Comparison of ENCODE assay signal across 30 cellular contexts in genomic region chr11:35566885-35567284, GRCh38. TPM values are rescaled to one million over a fixed set of nuclear protein-coding genes. Genes with fewer than 3 reads are reported as not detected.
"Had no signal": no experiment of that assay in that cellular context is flagged by ENCODE, and none has a peak within 500 bp of the region (broad histone marks: within the 10 kb centered on the region; RNA-seq: fewer than 3 reads in every experiment).

No MANE protein-coding gene starts in this region.

- H3K4me3 Mint-ChIP-seq: dendritic cell treated with granulocyte-macrophage colony-stimulating factor and Interleukin-4, amounts not matched to agents 40 ng/mL and 50 ng/mL, for 4 days; natural killer cell; stimulated activated memory B cell treated with anti-CD40 and anti-IgM and Interleukin-4, amounts not matched to agents 10 μg/mL and 1 μg/mL and 100 μg/mL, for 72 hours; type B pancreatic cell had no signal

- H3K4me1 ChIP-seq: colonic mucosa, psoas muscle, spleen, testis, uterus had no signal

- H3K36me3 ChIP-seq: colonic mucosa, esophagus muscularis mucosa, gastroesophageal sphincter, heart left ventricle, ovary, sigmoid colon, spleen, tibial artery, uterus had no signal

- ATAC-seq: gastroesophageal sphincter; heart left ventricle; left colon; natural killer cell; stimulated activated memory B cell treated with anti-CD40 and anti-IgM and Interleukin-4, amounts not matched to agents 10 μg/mL and 1 μg/mL and 100 μg/mL, for 72 hours; stimulated activated naive CD8-positive, alpha-beta T cell treated with anti-CD3 and anti-CD28 coated beads, Interleukin-15, Interleukin-2, amounts not matched to agents 100 U/mL and 50 U/mL, for 24 hours had no signal

- H3K27me3 ChIP-seq: colonic mucosa, esophagus muscularis mucosa, foreskin keratinocyte, heart left ventricle, hepatocyte, ovary, sigmoid colon, testis, tibial artery, uterus had no signal

- DNase-seq: colonic mucosa; effector CD8-positive, alpha-beta T cell; foreskin keratinocyte; heart left ventricle; kidney glomerular epithelial cell; left colon; left ventricle myocardium superior; mammary epithelial cell; natural killer cell; occipital lobe; ovary; posterior cingulate gyrus; psoas muscle; right cardiac atrium; sigmoid colon; spleen; stimulated activated CD4-positive, alpha-beta T cell treated with anti-CD3 and anti-CD28 coated beads, Interleukin-4, amount 100 ng/mL, for 4 hours; stimulated activated naive CD8-positive, alpha-beta T cell treated with anti-CD3 and anti-CD28 coated beads, Interleukin-15, Interleukin-2, amounts not matched to agents 100 U/mL and 50 U/mL, for 24 hours; substantia nigra; testis; tibial artery; uterus had no signal

- H3K4me2 ChIP-seq: hepatocyte had no signal

- H3K36me3 Mint-ChIP-seq: natural killer cell; stimulated activated memory B cell treated with anti-CD40 and anti-IgM and Interleukin-4, amounts not matched to agents 10 μg/mL and 1 μg/mL and 100 μg/mL, for 72 hours; type B pancreatic cell had no signal

- H3K27ac ChIP-seq: colonic mucosa, esophagus muscularis mucosa, foreskin keratinocyte, gastroesophageal sphincter, hepatocyte, ovary, psoas muscle, skin epidermis, spleen, testis, tibial artery, uterus had no signal

- H3K9me3 ChIP-seq: colonic mucosa, psoas muscle, sigmoid colon, testis, uterus had no signal

- H2AFZ ChIP-seq: hepatocyte had no signal

- H3K27ac Mint-ChIP-seq: dendritic cell treated with granulocyte-macrophage colony-stimulating factor and Interleukin-4, amounts not matched to agents 40 ng/mL and 50 ng/mL, for 4 days; natural killer cell; stimulated activated memory B cell treated with anti-CD40 and anti-IgM and Interleukin-4, amounts not matched to agents 10 μg/mL and 1 μg/mL and 100 μg/mL, for 72 hours; type B pancreatic cell had no signal

- H3K79me2 ChIP-seq: hepatocyte had no signal

- H3K4me1 Mint-ChIP-seq: natural killer cell; stimulated activated memory B cell treated with anti-CD40 and anti-IgM and Interleukin-4, amounts not matched to agents 10 μg/mL and 1 μg/mL and 100 μg/mL, for 72 hours had no signal

- H3K4me3 ChIP-seq: colonic mucosa, esophagus muscularis mucosa, gastroesophageal sphincter, heart left ventricle, hepatocyte, ovary, psoas muscle, sigmoid colon, skin epidermis, spleen, testis, tibial artery, uterus had no signal

RNA-seq across cellular contexts. Expression of gene PAMR1, which starts 41.5 kb away (rescaled TPM):
- total RNA-seq: endothelial cell of umbilical vein, natural killer cell had no signal

RNA-seq across cellular contexts. Expression of gene FJX1, which starts 51.4 kb away (rescaled TPM):
- total RNA-seq: natural killer cell had no signal
